ENCODE assay signal across 18 cellular contexts in the genomic region with DNA sequence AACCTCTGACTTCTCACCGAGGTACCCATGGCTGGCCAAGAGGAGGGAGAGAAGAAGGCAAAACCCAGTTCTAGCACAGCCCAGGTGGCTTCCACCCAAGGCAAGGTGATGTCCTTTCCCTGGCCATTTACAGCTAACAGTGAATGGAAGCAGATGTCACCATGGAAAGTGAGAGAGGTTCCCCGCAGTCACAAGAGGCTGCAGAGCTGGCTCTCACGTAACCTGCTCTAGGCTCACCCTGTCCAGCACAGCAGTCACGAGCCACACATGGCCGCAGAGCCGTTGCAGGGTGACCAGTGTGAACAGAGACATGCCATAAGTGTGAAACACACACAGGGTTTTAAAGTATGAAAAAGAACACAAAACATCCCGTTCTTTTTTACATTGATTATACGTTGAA.
DNase-seq lines count a peak whose midpoint lies in the region; ATAC-seq lines count a peak whose summit lies in the region.
"Had no signal": no experiment of that assay in that cellular context is flagged by ENCODE, and none has a peak within 500 bp of the region (broad histone marks: within the 10 kb centered on the region; RNA-seq: fewer than 3 reads in every experiment).

No MANE protein-coding gene starts in this region.

- intact Hi-C loops in Right ventricle myocardium inferior (cut with DNase I): no loop called here
- intact Hi-C loops in Right ventricle myocardium superior (cut with DNase I): no loop called here
- intact Hi-C loops in right cardiac atrium (cut with DNase I): no loop called here

- DNase-seq in Right ventricle myocardium inferior (ENCODE audit: missing footprints): peak; percentile 60
- DNase-seq in Right ventricle myocardium superior: no peak
- peak in 1 of 3 donors; percentile 55 for DNase-seq in right cardiac atrium
- DNase-seq in NCI-H1105 (lab: John Stamatoyannopoulos, UW): no peak
- DNase-seq: 8988T, EL, H7, IMR-90, NCI-H1436, NCI-H2029 treated with DMSO at 0.1 percent for 48 hours, NCI-H2227 treated with DMSO at 0.1 percent for 48 hours, NCI-H524 treated with DMSO at 0.1 percent for 48 hours had no signal

- ATAC-seq in Right ventricle myocardium inferior: no peak
- ATAC-seq in Right ventricle myocardium superior (ENCODE audit: poor library complexity): no peak
- ATAC-seq in right cardiac atrium: no peak
- ATAC-seq in HG03439 (IDR thresholded peaks at IDR 0.05; ENCODE audit: unreplicated experiment): no peak
- no peak for ATAC-seq in HG02642 (IDR thresholded peaks at IDR 0.05; ENCODE audit: poor library complexity, unreplicated experiment)
- no peak for ATAC-seq in HG02763 (IDR thresholded peaks at IDR 0.05; ENCODE audit: unreplicated experiment)

- H3K36me3 ChIP-seq in skeletal muscle tissue (ENCODE audit: control insufficient read depth in 3 of 3, insufficient read depth in 3 of 3, low read length in 3 of 3): peaks cover 73 to 77% (median 75%) of the 10 kb centered on the region in 3 donors

- peak overlapping the region in 2 of 3 donors; percentile 20 to 84 for H3K9ac ChIP-seq in skeletal muscle tissue (ENCODE audit: low read depth in 1 of 3, low read length in 3 of 3)
- H3K9ac ChIP-seq: BLaER1 treated with 17β-estradiol and CSF1 and Interleukin-3, amounts not matched to agents 10 nM and 100 nM had no signal

- H3K4me3 ChIP-seq in right cardiac atrium (ENCODE audit: low read length): no peak overlapping the region
- H3K4me3 ChIP-seq in skeletal muscle tissue (ENCODE audit: low read length in 3 of 3): peak overlapping the region in 1 of 3 donors; percentile 27
- H3K4me3 ChIP-seq: BLaER1 treated with 17β-estradiol and CSF1 and Interleukin-3, amounts not matched to agents 10 nM and 100 nM; SJSA1 had no signal

- H3K4me1 ChIP-seq in right cardiac atrium (ENCODE audit: control insufficient read depth, insufficient read depth, low read length): peaks cover 48% of the 10 kb centered on the region
- peaks cover 93 to 97% (median 96%) of the 10 kb centered on the region in 3 donors for H3K4me1 ChIP-seq in skeletal muscle tissue (ENCODE audit: control insufficient read depth in 3 of 3, insufficient read depth in 3 of 3, low read length in 3 of 3)

- H3K27me3 ChIP-seq in right cardiac atrium (ENCODE audit: control insufficient read depth, insufficient read depth): no peaks in the 10 kb centered on the region
- no peaks in the 10 kb centered on the region for H3K27me3 ChIP-seq in skeletal muscle tissue (ENCODE audit: control insufficient read depth in 3 of 3, insufficient read depth in 3 of 3, low read length in 3 of 3)
- H3K27me3 ChIP-seq: BLaER1 treated with 17β-estradiol and CSF1 and Interleukin-3, amounts not matched to agents 10 nM and 100 nM; SJSA1 had no signal

- H3K27ac ChIP-seq in right cardiac atrium (ENCODE audit: low read length) (peak overlapping the region; percentile 30), skeletal muscle tissue (ENCODE audit: low read depth, low read length) (peak overlapping the region; percentile 94)
- H3K27ac ChIP-seq: SJSA1 had no signal

- H3K9me3 ChIP-seq in right cardiac atrium (ENCODE audit: control insufficient read depth, low read length) (no peaks in the 10 kb centered on the region), skeletal muscle tissue (ENCODE audit: control insufficient read depth in 3 of 3, low read length in 3 of 3) (no peaks in the 10 kb centered on the region)
- H3K9me3 ChIP-seq: BLaER1 treated with 17β-estradiol and CSF1 and Interleukin-3, amounts not matched to agents 10 nM and 100 nM; SJSA1 had no signal

- WGBS in right cardiac atrium: 88% methylated on average over 8 of the region's 8 CpGs
